ENCODE assay signal across 9 cellular contexts in the genomic region with DNA sequence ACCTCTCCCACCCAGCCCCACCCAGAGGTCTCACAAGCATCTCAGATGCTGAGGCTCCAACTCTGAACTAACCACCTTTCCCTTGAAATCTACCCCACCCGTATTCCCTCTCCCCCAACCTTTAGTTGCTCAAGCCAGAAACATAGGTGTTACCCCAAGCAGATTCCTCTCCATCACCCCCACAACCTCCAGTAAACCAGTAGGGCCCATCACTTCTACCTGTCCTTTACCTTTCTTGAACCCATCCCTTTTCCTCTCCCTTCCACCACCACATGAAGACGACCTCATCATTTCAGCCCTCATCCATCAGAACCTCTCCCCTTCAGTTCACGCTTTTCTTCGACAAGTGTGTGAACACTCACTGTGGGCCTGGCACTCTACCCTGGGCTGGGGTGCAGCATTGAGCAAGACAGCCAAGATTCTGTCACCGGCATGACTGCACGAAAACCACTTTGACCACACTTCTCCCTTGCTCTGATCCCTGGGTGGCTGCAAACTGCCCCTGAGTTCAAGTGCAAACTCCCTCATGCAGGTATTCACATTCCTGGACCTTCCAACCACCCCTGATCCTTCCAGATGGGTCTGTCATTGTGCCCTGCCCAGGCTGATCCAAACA.
DNase-seq lines count a peak whose midpoint lies in the region; ATAC-seq and TF ChIP-seq lines count a peak whose summit lies in the region.
"Had no signal": no experiment of that assay in that cellular context is flagged by ENCODE, and none has a peak within 500 bp of the region (broad histone marks: within the 10 kb centered on the region; RNA-seq: fewer than 3 reads in every experiment).

No MANE protein-coding gene starts in this region.

- WGBS in aorta, 2 donors: 20 to 23% methylated on average over 6 of the region's 6 CpGs

- H3K27ac ChIP-seq in muscle layer of colon (ENCODE audit: low read depth, low read length) (peak overlapping the region; percentile 62), aorta (ENCODE audit: low read depth in 1 of 2, low read length in 2 of 2) (peak overlapping the region; percentile 45 to 99)

- intact Hi-C loops in left cardiac atrium (cut with DNase I) (no loop called here), Right ventricle myocardium inferior (cut with DNase I) (no loop called here), aorta (cut with DNase I) (loop anchor here in 1 of 2 donors (5.0 kb wide), 1 partner anchor 84 kb away; a partner anchor contains a TSS)

- H3K4me3 ChIP-seq in choroid plexus epithelial cell (ENCODE audit: low read depth, low read length) (no peak overlapping the region), muscle layer of colon (ENCODE audit: low read depth in 1 of 2, low read length in 2 of 2) (peak overlapping the region in 1 of 2 donors; percentile 53), aorta (ENCODE audit: low read length in 2 of 2) (no peak overlapping the region)
- H3K4me3 ChIP-seq: cardiac muscle cell had no signal

- H3K27me3 ChIP-seq in muscle layer of colon (ENCODE audit: control insufficient read depth in 1 of 2, insufficient read depth in 2 of 2, low read length in 2 of 2): no peaks in the 10 kb centered on the region
- no peaks in the 10 kb centered on the region for H3K27me3 ChIP-seq in aorta (ENCODE audit: control insufficient read depth in 1 of 2, insufficient read depth in 2 of 2, low read length in 1 of 2)

- DNase-seq in left cardiac atrium: no peak
- no peak for DNase-seq in Right ventricle myocardium inferior (ENCODE audit: missing footprints)
- DNase-seq in choroid plexus epithelial cell (ENCODE audit: low read depth): peak; percentile 53
- no peak for DNase-seq in aorta
- DNase-seq in DMS 273 treated with DMSO at 0.1 percent for 48 hours (lab: John Stamatoyannopoulos, UW): no peak
- DNase-seq in cerebellar cortex (ENCODE audit: low spot score): no peak

- no peaks in the 10 kb centered on the region for H3K9me3 ChIP-seq in muscle layer of colon (ENCODE audit: low read length)
- H3K9me3 ChIP-seq in aorta (ENCODE audit: control insufficient read depth, low read length): no peaks in the 10 kb centered on the region

- H3K4me1 ChIP-seq in muscle layer of colon (ENCODE audit: insufficient read depth, low read length) (peaks cover 67% of the 10 kb centered on the region), aorta (ENCODE audit: control insufficient read depth in 1 of 2, insufficient read depth in 2 of 2, low read length in 2 of 2) (peaks cover 0 to 3% of the 10 kb centered on the region in 2 donors)

- no peak for TF ChIP-seq CTCF in choroid plexus epithelial cell (conservative IDR thresholded peaks at IDR 0.05; ENCODE audit: low read depth, low read length)

- peak overlapping the region; percentile 16 for H3K9ac ChIP-seq in muscle layer of colon (ENCODE audit: low read length)

- ATAC-seq in left cardiac atrium: peak; percentile 25 to 33
- no peak for ATAC-seq in Right ventricle myocardium inferior
- ATAC-seq in aorta (ENCODE audit: low FRiP score): no peak
- no peak for ATAC-seq in HG03175 (IDR thresholded peaks at IDR 0.05; ENCODE audit: unreplicated experiment)

- H3K36me3 ChIP-seq in muscle layer of colon (ENCODE audit: insufficient read depth, low read length): no peaks in the 10 kb centered on the region
- no peaks in the 10 kb centered on the region for H3K36me3 ChIP-seq in aorta (ENCODE audit: control insufficient read depth in 1 of 2, insufficient read depth in 2 of 2, low read length in 1 of 2)
- H3K36me3 ChIP-seq: cardiac muscle cell had no signal

Comparison
In these comparisons a context has a peak if more than half of its experiments do, and no peak if none do; other contexts are left out.
1. ATAC-seq: peak in left cardiac atrium (2 of 2); none in Right ventricle myocardium inferior (single experiment), aorta (single experiment) and HG03175 (single experiment).